ENCODE assay signal across 19 cellular contexts in the genomic region with DNA sequence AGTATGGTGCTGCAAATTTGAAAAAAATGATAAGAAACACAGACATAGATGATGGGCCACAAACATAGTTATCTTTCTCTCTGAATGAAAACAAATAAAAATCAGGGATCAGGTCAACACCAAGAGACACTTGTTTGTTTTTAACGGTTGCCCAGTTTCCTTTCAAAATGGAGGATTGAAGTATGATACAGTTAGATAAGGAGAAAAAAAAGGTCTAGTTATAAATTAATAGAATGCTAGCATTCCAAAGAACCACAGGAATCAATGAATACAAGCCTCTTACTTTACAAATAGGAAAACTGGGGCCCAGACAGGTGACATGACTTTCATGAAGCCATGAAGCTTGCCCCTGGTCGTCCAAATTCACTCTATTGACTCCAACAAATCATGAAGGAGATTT.
A peak's percentile ranks its signal among the peaks of the same experiment; 100 is the strongest.
DNase-seq lines count a peak whose midpoint lies in the region; ATAC-seq, FAIRE-seq and TF ChIP-seq lines count a peak whose summit lies in the region.
"Had no signal": no experiment of that assay in that cellular context is flagged by ENCODE, and none has a peak within 500 bp of the region (broad histone marks: within the 10 kb centered on the region; RNA-seq: fewer than 3 reads in every experiment).

No MANE protein-coding gene starts in this region.

- H3K36me3 Mint-ChIP-seq in Calu3 (ENCODE audit: insufficient read depth, unreplicated experiment): peaks cover 3% of the 10 kb centered on the region
- H3K36me3 Mint-ChIP-seq: CD4-positive, CD25-positive, alpha-beta regulatory T cell; IgD-negative memory B cell had no signal

- no peak; a peak in 1 of 4 replicates for TF ChIP-seq EP300 in HepG2 (IDR thresholded peaks at IDR 0.05; ENCODE audit: low read depth in 2 of 2, low read length in 2 of 2)
- no peak for TF ChIP-seq EP300 in HepG2 (CRISPR knock-in tag; IDR thresholded peaks at IDR 0.05; ENCODE audit: borderline replicate concordance)

- WGBS in HepG2 (ENCODE audit: low lambda C conversion rate): 12% methylated on average over 2 of the region's 2 CpGs
- WGBS in mammary epithelial cell (ENCODE audit: low coverage, missing lambda C conversion rate): 98% methylated on average over 2 of the region's 2 CpGs

- TF ChIP-seq CTCF in Calu3 (IDR thresholded peaks at IDR 0.05; ENCODE audit: unreplicated experiment): no peak
- no peak for TF ChIP-seq CTCF in epithelial cell of proximal tubule (conservative IDR thresholded peaks at IDR 0.05; ENCODE audit: low read depth, low read length)
- TF ChIP-seq CTCF in HepG2 (CRISPR knock-in tag; IDR thresholded peaks at IDR 0.05): no peak
- no peak for TF ChIP-seq CTCF in mammary epithelial cell (conservative IDR thresholded peaks at IDR 0.05 in 1 of 2, IDR thresholded peaks at IDR 0.05 in 1 of 2; ENCODE audit: extremely low read depth in 1 of 2, insufficient read depth in 1 of 2, low read depth in 1 of 2, low read length in 2 of 2)

- H3K79me2 ChIP-seq in HepG2 (ENCODE audit: insufficient read depth, low read length): no peaks in the 10 kb centered on the region
- no peaks in the 10 kb centered on the region for H3K79me2 ChIP-seq in mammary epithelial cell (ENCODE audit: insufficient read depth, low read length)

- POLR2A ChIA-PET in HepG2 (lab: Yijun Ruan, JAX): no interaction called here

- no peak overlapping the region for H3K4me3 Mint-ChIP-seq in Calu3 (ENCODE audit: low read depth, unreplicated experiment)
- H3K4me3 Mint-ChIP-seq: CD4-positive, CD25-positive, alpha-beta regulatory T cell; IgD-negative memory B cell had no signal

- peak overlapping the region; percentile 32 for H3K27ac Mint-ChIP-seq in Calu3 (ENCODE audit: unreplicated experiment)
- H3K27ac Mint-ChIP-seq: CD4-positive, CD25-positive, alpha-beta regulatory T cell; IgD-negative memory B cell had no signal

- DNase-seq in Calu3 (no peak), epithelial cell of proximal tubule (ENCODE audit: low read depth) (peak; percentile 62), HepG2 (ENCODE audit: low spot score) (peak; percentile 68), renal cortical epithelial cell (ENCODE audit: low read depth) (peak; percentile 86), HAP-1 (ENCODE audit: low spot score in 2 of 2) (no peak), pons (ENCODE audit: low spot score) (no peak), Ammon's horn (ENCODE audit: low spot score) (no peak), mammary epithelial cell (no peak)
- DNase-seq: AML-193; CD4-positive, CD25-positive, alpha-beta regulatory T cell; DMS153; GF-D8; GM23248; KG1 had no signal

- intact Hi-C loops in Calu3 (cut with micrococcal nuclease; ENCODE audit: unreplicated experiment) (no loop called here), HepG2 (cut with micrococcal nuclease; ENCODE audit: unreplicated experiment) (no loop called here), mammary epithelial cell (cut with micrococcal nuclease) (no loop called here)

- in situ Hi-C loops in HepG2 (cut with HindIII; ENCODE audit: extremely low pct_ligation_motif_present, low pct_unique_long_range_greater_than_20kb) (no loop called here), HAP-1 (cut with MboI; ENCODE audit: low sequenced_read_pairs) (no loop called here), mammary epithelial cell (cut with MboI; ENCODE audit: low sequenced_read_pairs in 2 of 2) (no loop called here)

- H3K36me3 ChIP-seq in HepG2 (replicated peaks in 1 of 2; ENCODE audit: control insufficient read depth in 1 of 2, insufficient read depth in 2 of 2, low read length in 2 of 2) (no peaks in the 10 kb centered on the region), HAP-1 (replicated peaks) (no peaks in the 10 kb centered on the region), mammary epithelial cell (ENCODE audit: insufficient read depth, low read length) (no peaks in the 10 kb centered on the region)
- H3K36me3 ChIP-seq: BLaER1 treated with 17β-estradiol and CSF1 and Interleukin-3, amounts not matched to agents 10 nM and 100 nM had no signal

- no peak for TF ChIP-seq POLR2A in HepG2 (IDR thresholded peaks at IDR 0.05; ENCODE audit: insufficient read depth in 1 of 2, low read depth in 2 of 2, low read length in 2 of 2)

- H3K4me1 Mint-ChIP-seq in Calu3 (ENCODE audit: low read depth, unreplicated experiment): peaks cover 20% of the 10 kb centered on the region
- H3K4me1 Mint-ChIP-seq: CD4-positive, CD25-positive, alpha-beta regulatory T cell had no signal

- H3K27me3 ChIP-seq in HepG2 (ENCODE audit: control insufficient read depth in 1 of 2, insufficient read depth in 2 of 2, low read length in 2 of 2) (no peaks in the 10 kb centered on the region; a peak in 1 of 5 replicates), HAP-1 (ENCODE audit: low read depth) (no peaks in the 10 kb centered on the region), mammary epithelial cell (ENCODE audit: insufficient read depth, low read length) (no peaks in the 10 kb centered on the region)
- H3K27me3 ChIP-seq: BLaER1 treated with 17β-estradiol and CSF1 and Interleukin-3, amounts not matched to agents 10 nM and 100 nM had no signal

- peaks cover 54% of the 10 kb centered on the region for H3K4me1 ChIP-seq in HepG2 (ENCODE audit: insufficient read depth, low read length)
- no peaks in the 10 kb centered on the region for H3K4me1 ChIP-seq in HAP-1
- peaks cover 12% of the 10 kb centered on the region for H3K4me1 ChIP-seq in mammary epithelial cell (ENCODE audit: insufficient read depth, low read length)
- H3K4me1 ChIP-seq: A549; BLaER1 treated with 17β-estradiol and CSF1 and Interleukin-3, amounts not matched to agents 10 nM and 100 nM had no signal

- no peak overlapping the region for H3K4me3 ChIP-seq in epithelial cell of proximal tubule (ENCODE audit: low read depth, low read length)
- no peak overlapping the region for H3K4me3 ChIP-seq in HepG2 (replicated peaks in 1 of 3; ENCODE audit: insufficient read depth in 1 of 3, low read depth in 2 of 3, low read length in 3 of 3)
- no peak overlapping the region for H3K4me3 ChIP-seq in HAP-1
- H3K4me3 ChIP-seq in mammary epithelial cell (replicated peaks in 1 of 3; ENCODE audit: insufficient read depth in 1 of 3, low read depth in 2 of 3, low read length in 3 of 3): no peak overlapping the region
- H3K4me3 ChIP-seq: A549; BLaER1 treated with 17β-estradiol and CSF1 and Interleukin-3, amounts not matched to agents 10 nM and 100 nM; GM23248 had no signal

- TF ChIP-seq RAD21 in HepG2 (CRISPR knock-in tag; IDR thresholded peaks at IDR 0.05): no peak

- dilution Hi-C loops in mammary epithelial cell (cut with HindIII; ENCODE audit: low sequenced_read_pairs): loop anchor here (5.0 kb wide), 1 partner anchor 37 kb away; no protein-coding TSS in a partner anchor

- H3K9me3 ChIP-seq in HepG2 (ENCODE audit: low read length): no peaks in the 10 kb centered on the region
- no peaks in the 10 kb centered on the region for H3K9me3 ChIP-seq in HAP-1
- no peaks in the 10 kb centered on the region for H3K9me3 ChIP-seq in mammary epithelial cell (replicated peaks; ENCODE audit: insufficient read depth, low read length)
- H3K9me3 ChIP-seq: A549; BLaER1 treated with 17β-estradiol and CSF1 and Interleukin-3, amounts not matched to agents 10 nM and 100 nM had no signal

- no peak overlapping the region for H3K27ac ChIP-seq in HepG2 (ENCODE audit: extremely low read length, insufficient read depth, low read length)
- H3K27ac ChIP-seq in mammary epithelial cell (ENCODE audit: insufficient read depth, low read depth, low read length): no peak overlapping the region
- H3K27ac ChIP-seq: A549; BLaER1 treated with 17β-estradiol and CSF1 and Interleukin-3, amounts not matched to agents 10 nM and 100 nM; GM23248 had no signal

- BruUV-seq in Calu3 (replicated peaks; lab: Mats Ljungman, UMichigan) (no TSS peak), HepG2 (replicated peaks; lab: Mats Ljungman, UMichigan) (no TSS peak), mammary epithelial cell (replicated peaks; lab: Mats Ljungman, UMichigan) (no TSS peak)

- no peak for FAIRE-seq in HepG2 (lab: Jason Lieb, UNC)
- FAIRE-seq: A549, D721Med, H54 had no signal

- H3K9ac ChIP-seq in HepG2 (ENCODE audit: insufficient read depth, low read depth, low read length) (no peak overlapping the region), mammary epithelial cell (ENCODE audit: insufficient read depth, low read length) (no peak overlapping the region)
- H3K9ac ChIP-seq: BLaER1 treated with 17β-estradiol and CSF1 and Interleukin-3, amounts not matched to agents 10 nM and 100 nM; GM23248 had no signal

- ATAC-seq in HepG2: no peak; the same call in 2 of the 3 replicates
- ATAC-seq: A549 had no signal

- H3K27me3 Mint-ChIP-seq in Calu3 (ENCODE audit: unreplicated experiment): no peaks in the 10 kb centered on the region
- H3K27me3 Mint-ChIP-seq: CD4-positive, CD25-positive, alpha-beta regulatory T cell; IgD-negative memory B cell had no signal

- H3K9me3 Mint-ChIP-seq in Calu3 (ENCODE audit: low read depth, unreplicated experiment): peaks cover 5% of the 10 kb centered on the region

- H3K4me2 ChIP-seq in HepG2 (ENCODE audit: low read depth, low read length): peak overlapping the region; percentile 26
- H3K4me2 ChIP-seq in mammary epithelial cell (ENCODE audit: insufficient read depth, low read depth, low read length): no peak overlapping the region
- H3K4me2 ChIP-seq: A549; BLaER1 treated with 17β-estradiol and CSF1 and Interleukin-3, amounts not matched to agents 10 nM and 100 nM had no signal

- CTCF ChIA-PET in Calu3 (lab: Charles Lee) (no interaction called here), HepG2 (lab: Yijun Ruan, JAX; ENCODE audit: low intra/inter-chr PET ratio, low total read pairs) (no interaction called here), mammary epithelial cell (lab: Charles Lee; ENCODE audit: low non-redundant PET) (no interaction called here)

- H4K20me1 ChIP-seq in HepG2 (ENCODE audit: insufficient read depth, low read length) (no peaks in the 10 kb centered on the region), mammary epithelial cell (ENCODE audit: insufficient read depth, low read length) (no peaks in the 10 kb centered on the region)
- H4K20me1 ChIP-seq: BLaER1 treated with 17β-estradiol and CSF1 and Interleukin-3, amounts not matched to agents 10 nM and 100 nM had no signal

- H2AFZ ChIP-seq in HepG2 (ENCODE audit: low read length) (peak overlapping the region; percentile 39), mammary epithelial cell (ENCODE audit: low read depth, low read length) (no peak overlapping the region)
- H2AFZ ChIP-seq: GM23248 had no signal

TF ChIP-seq in HepG2, 621 proteins besides CTCF, POLR2A, EP300 and RAD21 (continues in another document):
- TF ChIP-seq MAFG (CRISPR knock-in tag; IDR thresholded peaks at IDR 0.05) (no peak), ZNF432 (CRISPR knock-in tag; IDR thresholded peaks at IDR 0.05; ENCODE audit: borderline replicate concordance) (no peak)

Comparison
In these comparisons a context has a peak if more than half of its experiments do, and no peak if none do; other contexts are left out.
1. DNase-seq: peak in epithelial cell of proximal tubule (single experiment), HepG2 (single experiment) and renal cortical epithelial cell (single experiment); none in Calu3 (single experiment), HAP-1 (0 of 2), pons (single experiment), Ammon's horn (single experiment) and mammary epithelial cell (single experiment).